In the genomic region with DNA sequence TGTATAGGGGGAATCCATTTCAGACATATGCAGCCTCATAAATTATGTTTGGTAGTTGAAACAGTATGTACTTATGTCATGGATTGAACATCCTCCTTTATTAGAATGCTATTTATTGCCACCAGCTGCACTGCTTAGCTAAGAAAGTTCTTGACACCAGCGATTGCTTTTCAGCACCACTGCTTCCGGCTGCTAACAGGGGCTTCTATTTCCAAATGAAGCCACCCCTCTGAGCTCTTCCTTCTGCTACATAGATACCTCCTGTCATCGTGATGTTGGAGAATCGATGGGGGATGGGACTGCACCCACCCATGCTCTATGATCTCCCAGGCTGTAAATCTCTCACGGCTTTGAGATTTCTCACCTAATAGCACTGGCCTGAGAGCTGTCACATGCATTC, we compare ENCODE assay signal across 28 cellular contexts.
"Had no signal": no experiment of that assay in that cellular context is flagged by ENCODE, and none has a peak within 500 bp of the region (broad histone marks: within the 10 kb centered on the region; RNA-seq: fewer than 3 reads in every experiment).

No MANE protein-coding gene starts in this region.

- H3K4me2 ChIP-seq: KMS-11, SK-N-SH had no signal

- FAIRE-seq: TTC549 had no signal

- H3K4me3 ChIP-seq: ascending aorta, cardiac muscle cell, Peyer's patch, SJSA1 had no signal

- H3K9ac ChIP-seq: KMS-11, SK-N-SH had no signal

- H3K4me1 ChIP-seq: ascending aorta, Peyer's patch, SJSA1 had no signal

- H3K36me3 ChIP-seq: ascending aorta, cardiac muscle cell, Peyer's patch, SJSA1 had no signal

- DNase-seq: activated CD4-positive, alpha-beta T cell treated with anti-CD3 and anti-CD28 coated beads for 36 hours; activated CD4-positive, alpha-beta T cell treated with anti-CD3 and anti-CD28 coated beads, Interleukin-2, amount 10 ng/mL, durations not matched to agents 7 days and 5 days; activated CD4-positive, alpha-beta T cell treated with anti-CD3 and anti-CD28 coated beads, Interleukin-2, amount 50 U/mL, for 48 hours; activated CD8-positive, alpha-beta T cell treated with anti-CD3 and anti-CD28 coated beads, Interleukin-2, amount 10 ng/mL, durations not matched to agents 7 days and 5 days; activated gamma-delta T cell; activated naive CD4-positive, alpha-beta T cell treated with Interleukin-2 at 50 U/mL for 16 hours; activated naive CD8-positive, alpha-beta T cell treated with anti-CD3 and anti-CD28 coated beads, Interleukin-2, amount 10 ng/mL, durations not matched to agents 7 days and 5 days; activated T-cell treated with anti-CD3 and anti-CD28 coated beads, Interleukin-2, amount 50 U/mL, for 24 hours; amygdala; MM.1S; NCI-H1105; NCI-H1417 treated with DMSO at 0.1 percent for 48 hours; NCI-H187 treated with DMSO at 0.1 percent for 48 hours; NCI-H2171 treated with DMSO at 0.1 percent for 48 hours; NCI-H345; NCI-H524 treated with DMSO at 0.1 percent for 48 hours; NCI-H774; Peyer's patch; RPMI8226; SHP77 treated with DMSO at 0.1 percent for 48 hours; SK-N-SH had no signal

- H3K27ac ChIP-seq: ascending aorta, KMS-11, Peyer's patch, SJSA1 had no signal

- ATAC-seq: activated CD4-positive, alpha-beta T cell treated with anti-CD3 and anti-CD28 coated beads for 36 hours; activated CD4-positive, CD25-positive, alpha-beta regulatory T cell treated with anti-CD3 and anti-CD28 coated beads, Interleukin-2, amount 50 U/mL, for 24 hours; activated CD8-positive, alpha-beta T cell treated with anti-CD3 and anti-CD28 coated beads, Interleukin-2, amount 10 ng/mL, durations not matched to agents 7 days and 5 days; WTC11 had no signal

- H3K9me3 ChIP-seq: ascending aorta, Peyer's patch, SJSA1, SK-N-SH had no signal

- H3K9me2 ChIP-seq: SK-N-SH had no signal

- H3K27me3 ChIP-seq: ascending aorta, cardiac muscle cell, Peyer's patch, SJSA1 had no signal
